ENCODE assay signal across 12 cellular contexts in the genomic region with DNA sequence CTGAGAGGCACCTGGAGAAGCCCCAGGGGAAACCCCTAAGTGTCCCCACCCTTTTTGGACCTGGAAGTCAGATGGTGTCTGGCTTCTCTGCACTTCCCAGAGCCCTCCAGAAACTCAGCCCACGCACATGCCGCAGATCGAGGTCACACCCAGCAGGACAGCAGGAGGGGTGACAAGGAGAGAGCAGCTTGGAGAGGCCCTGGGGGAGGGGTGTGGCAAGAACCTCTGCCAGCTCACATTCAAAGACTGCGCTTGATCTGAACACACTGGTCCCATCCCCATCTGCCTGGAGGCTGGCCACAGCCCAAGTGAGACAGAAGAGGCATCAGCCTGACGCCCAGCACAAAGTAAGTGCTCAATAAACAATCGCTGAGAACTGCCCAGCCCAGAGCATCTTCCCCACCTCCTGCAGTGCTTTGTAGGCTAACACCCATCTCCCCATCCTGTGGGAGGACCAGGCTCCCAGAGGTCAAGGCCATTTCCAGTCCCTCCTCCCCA. TPM values are rescaled to one million over a fixed set of nuclear protein-coding genes. Genes with fewer than 3 reads are reported as not detected.
DNase-seq lines count a peak whose midpoint lies in the region; ATAC-seq and TF ChIP-seq lines count a peak whose summit lies in the region.
"Had no signal": no experiment of that assay in that cellular context is flagged by ENCODE, and none has a peak within 500 bp of the region (broad histone marks: within the 10 kb centered on the region; RNA-seq: fewer than 3 reads in every experiment).

No MANE protein-coding gene starts in this region.

- H4K20me1 ChIP-seq in PC-9 (ENCODE audit: insufficient read depth), result no peaks in the 10 kb centered on the region

- H3K27me3 ChIP-seq in PC-9 (ENCODE audit: insufficient read depth, low read depth) (peaks cover 16% of the 10 kb centered on the region), upper lobe of right lung (no peaks in the 10 kb centered on the region)

- no peak for TF ChIP-seq CTCF in PC-9 (conservative IDR thresholded peaks at IDR 0.05)
- no peak for TF ChIP-seq CTCF in epithelial cell of esophagus (IDR thresholded peaks at IDR 0.05; ENCODE audit: insufficient read depth, low read depth, low read length, missing control alignments)
- no peak for TF ChIP-seq CTCF in upper lobe of right lung (IDR thresholded peaks at IDR 0.05)

- no TSS peak for BruUV-seq in PC-9 (replicated peaks; lab: Mats Ljungman, UMichigan)

- H2AFZ ChIP-seq in PC-9, result no peak overlapping the region

- intact Hi-C loops in PC-9 (cut with micrococcal nuclease; ENCODE audit: unreplicated experiment) (no loop called here), upper lobe of right lung (cut with DNase I) (no loop called here)

- H3K27ac ChIP-seq in PC-9 (no peak overlapping the region), upper lobe of right lung (no peak overlapping the region)

- no peaks in the 10 kb centered on the region for H3K36me3 ChIP-seq in PC-9 (ENCODE audit: low read depth)
- no peaks in the 10 kb centered on the region for H3K36me3 ChIP-seq in upper lobe of right lung

- POLR2A ChIA-PET in PC-9 (lab: Charles Lee; ENCODE audit: unreplicated experiment), result interaction anchor here (0.6 kb wide), 3 partner anchors 8 to 108 kb away, joined by 3 to 5 read pairs (median 4); no protein-coding TSS in a partner anchor

- no peak overlapping the region for H3K4me2 ChIP-seq in PC-9

- peak in 2 of 3 donors; percentile 31 to 38 for DNase-seq in stimulated activated CD4-positive, alpha-beta T cell treated with anti-CD3 and anti-CD28 coated beads, Interleukin-12 subunit alpha, Interleukin-12 subunit beta, amount 100 ng/mL, for 48 hours (ENCODE audit: low read depth in 2 of 3, low spot score in 1 of 3)
- no peak for DNase-seq in stimulated activated CD4-positive, alpha-beta T cell treated with anti-CD3 and anti-CD28 coated beads, Interleukin-4, amount 100 ng/mL, for 4 hours
- peak; percentile 54 to 79 for DNase-seq in PC-9
- peak; percentile 60 for DNase-seq in epithelial cell of esophagus (ENCODE audit: low read depth)
- no peak for DNase-seq in upper lobe of right lung
- no peak for DNase-seq in RKO (ENCODE audit: low spot score)
- no peak for DNase-seq in NK-92 treated with Interleukin-12 subunit alpha and Interleukin-12 subunit beta, amount 100 ng/mL, for 24 hours (lab: John Stamatoyannopoulos, UW)
- no peak for DNase-seq in activated effector memory CD4-positive, alpha-beta T cell treated with anti-CD3 and anti-CD28 coated beads, Interleukin-2, amount 50 U/mL, for 16 hours
- DNase-seq: NCI-H2081; stimulated activated naive CD4-positive, alpha-beta T cell had no signal

- no peaks in the 10 kb centered on the region for H3K79me2 ChIP-seq in PC-9 (ENCODE audit: low read depth)

- H3K9me2 ChIP-seq in PC-9 (ENCODE audit: insufficient read depth), result no peaks in the 10 kb centered on the region

- H3K4me3 ChIP-seq in PC-9 (no peak overlapping the region), epithelial cell of esophagus (ENCODE audit: low read length) (no peak overlapping the region), upper lobe of right lung (no peak overlapping the region)

- H3K4me1 ChIP-seq in PC-9 (replicated peaks; ENCODE audit: insufficient read depth), result 0 out of 2 replicates have a peak, but pooled peaks cover 7% of the 10 kb centered on the region
- no peaks in the 10 kb centered on the region for H3K4me1 ChIP-seq in upper lobe of right lung

- no peaks in the 10 kb centered on the region for H3F3A ChIP-seq in PC-9 (ENCODE audit: insufficient read depth, low read depth)

- CTCF ChIA-PET in PC-9 (lab: Charles Lee), result interaction anchor here (0.9 kb wide), 1 partner anchor 112 kb away, joined by 13 read pairs; no protein-coding TSS in a partner anchor

- peak; percentile 38 for ATAC-seq in upper lobe of right lung

- H3K9me3 ChIP-seq in PC-9 (ENCODE audit: insufficient read depth, low read depth) (no peaks in the 10 kb centered on the region), upper lobe of right lung (no peaks in the 10 kb centered on the region)

RNA-seq across cellular contexts. Expression of gene TMPRSS6, which starts 21.4 kb away (rescaled TPM):
- total RNA-seq in PC-9 (2021) (0.79 and 0.88 TPM in 2 replicates), upper lobe of right lung (2.1 TPM)
- total RNA-seq: epithelial cell of proximal tubule, neural crest cell had no signal

RNA-seq across cellular contexts. Expression of gene KCTD17, which starts 36.6 kb away (rescaled TPM):
- total RNA-seq in PC-9 (2021) (29.5 and 32.6 TPM in 2 replicates), upper lobe of right lung (19.2 TPM)

Comparison
In these comparisons a context has a peak if more than half of its experiments do, and no peak if none do; other contexts are left out.
1. DNase-seq: peak in stimulated activated CD4-positive, alpha-beta T cell treated with anti-CD3 and anti-CD28 coated beads, Interleukin-12 subunit alpha, Interleukin-12 subunit beta, amount 100 ng/mL, for 48 hours (2 of 3), PC-9 (2 of 2) and epithelial cell of esophagus (single experiment); none in stimulated activated CD4-positive, alpha-beta T cell treated with anti-CD3 and anti-CD28 coated beads, Interleukin-4, amount 100 ng/mL, for 4 hours (0 of 2), upper lobe of right lung (single experiment), RKO (single experiment), NK-92 treated with Interleukin-12 subunit alpha and Interleukin-12 subunit beta, amount 100 ng/mL, for 24 hours (single experiment) and activated effector memory CD4-positive, alpha-beta T cell treated with anti-CD3 and anti-CD28 coated beads, Interleukin-2, amount 50 U/mL, for 16 hours (single experiment).